Comparison of ENCODE assay signal across 18 cellular contexts in the genomic region with DNA sequence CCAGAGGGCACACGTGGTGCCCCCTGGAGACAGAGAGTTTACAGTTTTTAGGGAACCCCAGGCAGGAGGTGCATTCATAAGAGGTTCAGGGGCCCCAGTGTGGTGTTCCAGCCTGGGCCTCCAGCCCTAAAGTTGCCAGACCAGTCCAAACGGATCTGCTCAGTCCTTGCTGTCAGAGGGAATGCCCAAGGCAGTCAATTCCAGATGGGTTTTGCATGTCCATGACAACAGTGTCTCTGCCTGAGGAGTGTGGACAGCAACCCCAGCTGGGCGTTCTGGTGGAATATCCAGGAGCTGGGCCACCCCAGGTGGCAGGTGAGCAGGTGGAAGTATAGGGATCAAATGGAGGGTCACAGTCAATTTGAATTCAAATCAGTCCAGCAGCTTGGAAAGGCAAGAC. TPM values are rescaled to one million over a fixed set of nuclear protein-coding genes. Genes with fewer than 3 reads are reported as not detected.
DNase-seq lines count a peak whose midpoint lies in the region; ATAC-seq, FAIRE-seq and TF ChIP-seq lines count a peak whose summit lies in the region.
"Had no signal": no experiment of that assay in that cellular context is flagged by ENCODE, and none has a peak within 500 bp of the region (broad histone marks: within the 10 kb centered on the region; RNA-seq: fewer than 3 reads in every experiment).

No MANE protein-coding gene starts in this region.

- H2AFZ ChIP-seq in PC-3 (ENCODE audit: low read length): no peak overlapping the region

- TF ChIP-seq EP300 in A549 (IDR thresholded peaks at IDR 0.05) (no peak), tibial nerve (IDR thresholded peaks at IDR 0.05) (no peak)

- TF ChIP-seq POLR2A in A549 (IDR thresholded peaks at IDR 0.05; ENCODE audit: low read length): no peak
- TF ChIP-seq POLR2A in tibial nerve (IDR thresholded peaks at IDR 0.05): no peak

- intact Hi-C loops in PC-3 (cut with micrococcal nuclease): no loop called here

- no TSS peak for BruUV-seq in PC-3 (replicated peaks; lab: Mats Ljungman, UMichigan)

- peak; percentile 36 to 45; a peak in 4 of 6 replicates for ATAC-seq in A549
- no peak for ATAC-seq in PC-3

- peaks cover 0 to under 1% of the 10 kb centered on the region in 2 experiments; a peak in 1 of 3 replicates for H3K36me3 ChIP-seq in HEK293 (ENCODE audit: control insufficient read depth in 2 of 2, insufficient read depth in 1 of 2, low read length in 2 of 2)
- no peaks in the 10 kb centered on the region for H3K36me3 ChIP-seq in PC-3 (ENCODE audit: low read depth, low read length)
- peaks cover 0 to 11% (median 0%) of the 10 kb centered on the region in 3 donors for H3K36me3 ChIP-seq in tibial nerve
- H3K36me3 ChIP-seq: BE2C, Peyer's patch, SJSA1 had no signal

- no peak for TF ChIP-seq RAD21 in A549 (conservative IDR thresholded peaks at IDR 0.05 in 1 of 2, IDR thresholded peaks at IDR 0.05 in 1 of 2)

- H3K4me1 ChIP-seq in A549 (no peaks in the 10 kb centered on the region), HEK293 (ENCODE audit: control insufficient read depth, insufficient read depth, low read length) (no peaks in the 10 kb centered on the region), PC-3 (ENCODE audit: insufficient read depth, low read length) (no peaks in the 10 kb centered on the region), tibial nerve (no peaks in the 10 kb centered on the region)
- H3K4me1 ChIP-seq: BE2C, Peyer's patch, SJSA1 had no signal

- H3K27ac ChIP-seq in A549 (no peak overlapping the region), HEK293 (ENCODE audit: extremely low read depth, low read depth, low read length) (no peak overlapping the region), PC-3 (ENCODE audit: low read length) (no peak overlapping the region), tibial nerve (no peak overlapping the region)
- H3K27ac ChIP-seq: Peyer's patch, SJSA1 had no signal

- CTCF ChIA-PET in A549 (lab: Yijun Ruan, JAX) (interaction anchor here (0.6 to 2.1 kb wide), 4 partner anchors 12 to 544 kb away, joined by 3 to 8 read pairs (median 4); a partner anchor contains a TSS), HEK293 (lab: Yijun Ruan, JAX) (interaction anchor here (0.7 to 1.2 kb wide), 4 partner anchors 24 to 73 kb away, joined by 3 to 5 read pairs (median 4); no protein-coding TSS in a partner anchor), PC-3 (lab: Charles Lee) (no interaction called here)

- H3K9ac ChIP-seq in PC-3 (ENCODE audit: low read length): no peak overlapping the region

- POLR2A ChIA-PET in A549 (lab: Yijun Ruan, JAX) (interaction anchor here (0.6 kb wide), 1 partner anchor 252 kb away, joined by 6 read pairs; no protein-coding TSS in a partner anchor), HEK293 (lab: Yijun Ruan, JAX) (interaction anchor here (0.6 kb wide), 2 partner anchors 26 to 77 kb away, joined by 3 read pairs; a partner anchor contains a TSS), PC-3 (lab: Charles Lee; ENCODE audit: unreplicated experiment) (no interaction called here)

- H3F3A ChIP-seq in PC-3 (ENCODE audit: low read length, unreplicated experiment): no peaks in the 10 kb centered on the region

- FAIRE-seq in A549 (lab: Jason Lieb, UNC): no peak

- TF ChIP-seq CTCF in A549 (IDR thresholded peaks at IDR 0.05) (no peak), HEK293 (tag by site-specific recombination; IDR thresholded peaks at IDR 0.05) (no peak), epithelial cell of esophagus (IDR thresholded peaks at IDR 0.05; ENCODE audit: insufficient read depth, low read depth, low read length, missing control alignments) (no peak), PC-3 (conservative IDR thresholded peaks at IDR 0.05; ENCODE audit: low read depth, low read length) (no peak), tibial nerve (IDR thresholded peaks at IDR 0.05) (no peak)

- H3K4me3 ChIP-seq in A549 (no peak overlapping the region), HEK293 (ENCODE audit: low read depth, low read length) (no peak overlapping the region), epithelial cell of esophagus (ENCODE audit: low read length) (no peak overlapping the region), PC-3 (ENCODE audit: low read length) (no peak overlapping the region), tibial nerve (no peak overlapping the region)
- H3K4me3 ChIP-seq: Peyer's patch, SJSA1 had no signal

- WGBS in A549 (ENCODE audit: missing lambda C conversion rate): 43% methylated on average over 3 of the region's 3 CpGs
- 28 to 42% methylated on average over 3 of the region's 3 CpGs for WGBS in tibial nerve, 2 donors

- DNase-seq in A549 (ENCODE audit: low read depth in 1 of 2, low spot score in 1 of 2) (no peak), NCI-H526 treated with DMSO at 0.1 percent for 48 hours (lab: John Stamatoyannopoulos, UW) (peak; percentile 5), epithelial cell of esophagus (ENCODE audit: low read depth) (peak; percentile 23), retina (no peak), PC-3 (no peak), tibial nerve (ENCODE audit: low spot score in 2 of 2) (no peak)
- DNase-seq: BE2C; Calu3; CD4-positive, alpha-beta T cell; H9; NCI-H1417 treated with DMSO at 0.1 percent for 48 hours; NCI-H2029; NCI-H446 treated with DMSO at 0.1 percent for 48 hours; NCI-H774; Peyer's patch had no signal

- no peaks in the 10 kb centered on the region for H3K79me2 ChIP-seq in PC-3 (ENCODE audit: low read length)

- H3K27me3 ChIP-seq in PC-3 (ENCODE audit: low read length): no peaks in the 10 kb centered on the region
- H3K27me3 ChIP-seq in tibial nerve: no peaks in the 10 kb centered on the region
- H3K27me3 ChIP-seq: Peyer's patch, SJSA1 had no signal

- no peaks in the 10 kb centered on the region for H4K20me1 ChIP-seq in PC-3 (ENCODE audit: low read length)

- H3K9me3 ChIP-seq in A549: peaks cover 10% of the 10 kb centered on the region; the same call in 2 of the 3 replicates
- H3K9me3 ChIP-seq in HEK293 (ENCODE audit: control insufficient read depth, insufficient read depth, low read depth, low read length): no peaks in the 10 kb centered on the region; the same call in 1 of the 2 replicates
- no peaks in the 10 kb centered on the region for H3K9me3 ChIP-seq in PC-3 (ENCODE audit: low read length)
- H3K9me3 ChIP-seq in tibial nerve: no peaks in the 10 kb centered on the region
- H3K9me3 ChIP-seq: BE2C, Peyer's patch, SJSA1 had no signal

- no peaks in the 10 kb centered on the region for H3K9me2 ChIP-seq in PC-3 (replicated peaks; ENCODE audit: low read length)

- no peak overlapping the region for H3K4me2 ChIP-seq in A549
- H3K4me2 ChIP-seq in PC-3 (ENCODE audit: low read length): no peak overlapping the region

TF ChIP-seq in A549, 52 proteins besides CTCF, POLR2A, EP300 and RAD21 (continues in another document):
- TF ChIP-seq JUN (IDR thresholded peaks at IDR 0.05) (no peak), NFE2L2 (conservative IDR thresholded peaks at IDR 0.05; ENCODE audit: low read length) (no peak), HEYL (CRISPR knock-in tag; IDR thresholded peaks at IDR 0.05) (no peak)
- TF ChIP-seq, protein P1, sequence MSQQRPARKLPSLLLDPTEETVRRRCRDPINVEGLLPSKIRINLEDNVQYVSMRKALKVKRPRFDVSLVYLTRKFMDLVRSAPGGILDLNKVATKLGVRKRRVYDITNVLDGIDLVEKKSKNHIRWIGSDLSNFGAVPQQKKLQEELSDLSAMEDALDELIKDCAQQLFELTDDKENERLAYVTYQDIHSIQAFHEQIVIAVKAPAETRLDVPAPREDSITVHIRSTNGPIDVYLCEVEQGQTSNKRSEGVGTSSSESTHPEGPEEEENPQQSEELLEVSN (IDR thresholded peaks at IDR 0.05; ENCODE audit: borderline replicate concordance, low read depth): no peak

TF ChIP-seq in HEK293, 187 proteins besides CTCF, POLR2A, EP300 and RAD21:
- TF ChIP-seq, protein P2, sequence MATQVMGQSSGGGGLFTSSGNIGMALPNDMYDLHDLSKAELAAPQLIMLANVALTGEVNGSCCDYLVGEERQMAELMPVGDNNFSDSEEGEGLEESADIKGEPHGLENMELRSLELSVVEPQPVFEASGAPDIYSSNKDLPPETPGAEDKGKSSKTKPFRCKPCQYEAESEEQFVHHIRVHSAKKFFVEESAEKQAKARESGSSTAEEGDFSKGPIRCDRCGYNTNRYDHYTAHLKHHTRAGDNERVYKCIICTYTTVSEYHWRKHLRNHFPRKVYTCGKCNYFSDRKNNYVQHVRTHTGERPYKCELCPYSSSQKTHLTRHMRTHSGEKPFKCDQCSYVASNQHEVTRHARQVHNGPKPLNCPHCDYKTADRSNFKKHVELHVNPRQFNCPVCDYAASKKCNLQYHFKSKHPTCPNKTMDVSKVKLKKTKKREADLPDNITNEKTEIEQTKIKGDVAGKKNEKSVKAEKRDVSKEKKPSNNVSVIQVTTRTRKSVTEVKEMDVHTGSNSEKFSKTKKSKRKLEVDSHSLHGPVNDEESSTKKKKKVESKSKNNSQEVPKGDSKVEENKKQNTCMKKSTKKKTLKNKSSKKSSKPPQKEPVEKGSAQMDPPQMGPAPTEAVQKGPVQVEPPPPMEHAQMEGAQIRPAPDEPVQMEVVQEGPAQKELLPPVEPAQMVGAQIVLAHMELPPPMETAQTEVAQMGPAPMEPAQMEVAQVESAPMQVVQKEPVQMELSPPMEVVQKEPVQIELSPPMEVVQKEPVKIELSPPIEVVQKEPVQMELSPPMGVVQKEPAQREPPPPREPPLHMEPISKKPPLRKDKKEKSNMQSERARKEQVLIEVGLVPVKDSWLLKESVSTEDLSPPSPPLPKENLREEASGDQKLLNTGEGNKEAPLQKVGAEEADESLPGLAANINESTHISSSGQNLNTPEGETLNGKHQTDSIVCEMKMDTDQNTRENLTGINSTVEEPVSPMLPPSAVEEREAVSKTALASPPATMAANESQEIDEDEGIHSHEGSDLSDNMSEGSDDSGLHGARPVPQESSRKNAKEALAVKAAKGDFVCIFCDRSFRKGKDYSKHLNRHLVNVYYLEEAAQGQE (tag by site-specific recombination; IDR thresholded peaks at IDR 0.05): 0 out of 2 replicates have a peak, but pooled peaks have one; percentile 32
- no peak for TF ChIP-seq SP7 (tag by site-specific recombination; IDR thresholded peaks at IDR 0.05)

RNA-seq across cellular contexts. Expression of a gene that starts 25.3 kb away (rescaled TPM):
- polyA plus RNA-seq in A549 (2011; rRNA removed): 13.4 and 15.2 TPM in 2 replicates
- polyA plus RNA-seq in A549 (2012; cell fraction: cytosol; rRNA removed): 13.6 and 15.7 TPM in 2 replicates
- 8.4 and 11.9 TPM in 2 replicates for polyA plus RNA-seq in A549 (2012; cell fraction: nucleus; rRNA removed)
- polyA plus RNA-seq in A549 (2017; fragmentation: RNase III; extraction: RNeasy Plus Mini Kit Qiagen cat#74134 plus additional on column Dnase treatment): 12.5 to 17.5 TPM (median 14.2 TPM) in 3 replicates
- 24.7 and 26.9 TPM in 2 replicates for polyA minus RNA-seq in A549 (2011; rRNA and poly(A)+ RNA removed)
- 7.1 and 16.5 TPM in 2 replicates for total RNA-seq in PC-3 (2014; rRNA removed)
- total RNA-seq in tibial nerve: 1 to 10 TPM; 3.6 to 8.0 (median 5.9) TPM
- total RNA-seq: HT-29 had no signal

RNA-seq across cellular contexts. Expression of a gene that starts 31.6 kb away (rescaled TPM):
- 68.1 and 73.1 TPM in 2 replicates for polyA plus RNA-seq in A549 (2011; rRNA removed)
- polyA plus RNA-seq in A549 (2012; cell fraction: cytosol; rRNA removed): 110 and 145 TPM in 2 replicates
- 217 and 308 TPM in 2 replicates for polyA plus RNA-seq in A549 (2012; cell fraction: nucleus; rRNA removed)
- polyA plus RNA-seq in A549 (2017; fragmentation: RNase III; extraction: RNeasy Plus Mini Kit Qiagen cat#74134 plus additional on column Dnase treatment): 98.5 to 112 TPM (median 111 TPM) in 3 replicates
- 45.7 and 49.4 TPM in 2 replicates for polyA minus RNA-seq in A549 (2011; rRNA and poly(A)+ RNA removed)
- total RNA-seq in PC-3 (2014; rRNA removed): not detected in 2 replicates
- total RNA-seq in tibial nerve: 10 to 100 TPM; 31.9 to 59.6 (median 54.0) TPM
- total RNA-seq: CD4-positive, alpha-beta T cell; HT-29 had no signal

Comparison
In these comparisons a context has a peak if more than half of its experiments do, and no peak if none do; other contexts are left out.
1. DNase-seq: peak in NCI-H526 treated with DMSO at 0.1 percent for 48 hours (single experiment) and epithelial cell of esophagus (single experiment); none in A549 (0 of 2), retina (single experiment), PC-3 (single experiment) and tibial nerve (0 of 2).
2. RNA of a gene that starts 31.6 kb away (total RNA-seq): 31.9 to 59.6 TPM in tibial nerve; not detected in PC-3; every median in the first group is over 10 times any median in the second.